ENCODE assay signal across 8 cellular contexts in the genomic region with DNA sequence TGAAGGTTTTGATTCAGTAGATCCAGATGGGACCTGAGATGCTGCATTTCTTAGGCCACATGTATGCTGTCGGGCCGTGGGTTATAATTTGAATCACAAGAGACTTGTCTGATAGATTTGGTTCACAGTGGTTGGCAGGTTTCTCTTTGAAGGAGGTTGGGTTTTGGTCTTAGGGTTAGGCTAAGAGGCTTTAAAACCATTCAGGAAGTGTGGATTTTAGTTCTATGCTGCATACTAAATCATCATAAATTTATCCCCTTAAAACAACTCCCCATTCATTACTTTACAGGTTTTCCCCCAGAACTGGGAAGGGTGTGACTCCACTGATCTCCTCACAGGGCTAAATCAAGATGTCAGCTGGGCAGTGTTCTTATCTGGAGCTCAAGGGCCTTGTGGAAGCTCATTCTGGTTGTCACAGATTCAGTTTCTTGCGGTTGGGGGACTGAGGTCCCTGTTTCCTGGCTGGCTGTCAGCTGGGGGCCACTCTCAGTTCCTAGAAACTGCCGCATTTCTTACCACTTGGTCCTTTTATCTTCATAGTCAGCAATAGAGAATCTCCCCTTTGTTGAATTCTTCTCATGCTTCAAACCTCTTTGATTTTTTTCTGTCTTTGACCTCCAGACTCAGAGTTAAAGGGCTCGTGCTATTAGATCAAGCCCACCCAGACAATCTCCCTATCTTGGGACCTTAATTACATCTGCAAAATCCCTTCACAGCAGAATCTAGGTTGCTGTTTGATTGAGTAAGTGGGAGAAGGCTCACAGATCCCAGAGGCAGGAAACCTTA. TPM values are rescaled to one million over a fixed set of nuclear protein-coding genes. Genes with fewer than 3 reads are reported as not detected.
DNase-seq lines count a peak whose midpoint lies in the region; ATAC-seq and TF ChIP-seq lines count a peak whose summit lies in the region.

No MANE protein-coding gene starts in this region.

- H3K27ac Mint-ChIP-seq in stimulated activated naive CD8-positive, alpha-beta T cell treated with anti-CD3 and anti-CD28 coated beads, Interleukin-15, amount 100 ng/mL, for 72 hours = peak overlapping the region; percentile 92 to 96

- H3K27me3 ChIP-seq in brain microvascular endothelial cell (replicated peaks) = no peaks in the 10 kb centered on the region

- peak; percentile 73 for DNase-seq in GDM1 (lab: John Stamatoyannopoulos, UW)
- DNase-seq in MV-4-11 (lab: John Stamatoyannopoulos, UW) = peak; percentile 96
- DNase-seq in brain microvascular endothelial cell = no peak
- DNase-seq in stimulated activated naive CD8-positive, alpha-beta T cell treated with anti-CD3 and anti-CD28 coated beads, Interleukin-15, amount 100 ng/mL, for 72 hours = peak; percentile 64 to 84
- no peak for DNase-seq in lower leg skin (ENCODE audit: low spot score in 2 of 2)
- no peak for DNase-seq in left ventricle myocardium superior
- no peak for DNase-seq in NCI-H1105 (lab: John Stamatoyannopoulos, UW)

- no peaks in the 10 kb centered on the region for H3K27me3 Mint-ChIP-seq in stimulated activated naive CD8-positive, alpha-beta T cell treated with anti-CD3 and anti-CD28 coated beads, Interleukin-15, amount 100 ng/mL, for 72 hours

- H3K9me3 Mint-ChIP-seq in stimulated activated naive CD8-positive, alpha-beta T cell treated with anti-CD3 and anti-CD28 coated beads, Interleukin-15, amount 100 ng/mL, for 72 hours = no peaks in the 10 kb centered on the region

- peak overlapping the region; percentile 60 to 85 for H3K4me3 Mint-ChIP-seq in stimulated activated naive CD8-positive, alpha-beta T cell treated with anti-CD3 and anti-CD28 coated beads, Interleukin-15, amount 100 ng/mL, for 72 hours

- H3K4me3 ChIP-seq in brain microvascular endothelial cell (ENCODE audit: low read depth, low read length) (no peak overlapping the region), lower leg skin (ENCODE audit: low read depth, poor library complexity, severe bottlenecking) (no peak overlapping the region)

- in situ Hi-C loops in brain microvascular endothelial cell (cut with HindIII; ENCODE audit: low pct_ligation_motif_present, low sequenced_read_pairs) = no loop called here

- intact Hi-C loops in lower leg skin (cut with DNase I; ENCODE audit: low total_unique reads) (no loop called here), left ventricle myocardium superior (cut with micrococcal nuclease) (no loop called here)

- H3K4me1 Mint-ChIP-seq in stimulated activated naive CD8-positive, alpha-beta T cell treated with anti-CD3 and anti-CD28 coated beads, Interleukin-15, amount 100 ng/mL, for 72 hours = peaks cover 97% of the 10 kb centered on the region

- H3K36me3 ChIP-seq in brain microvascular endothelial cell (replicated peaks) = no peaks in the 10 kb centered on the region

- TF ChIP-seq CTCF in brain microvascular endothelial cell (IDR thresholded peaks at IDR 0.05; ENCODE audit: low read depth, low read length, missing control alignments) = no peak
- TF ChIP-seq CTCF in lower leg skin (IDR thresholded peaks at IDR 0.05) = no peak

- H3K27ac ChIP-seq in brain microvascular endothelial cell = peak overlapping the region; percentile 53

- no peak for TF ChIP-seq POLR2A in lower leg skin (IDR thresholded peaks at IDR 0.05)

- peak; percentile 53 for ATAC-seq in GM21528 (IDR thresholded peaks at IDR 0.05; ENCODE audit: low FRiP score, unreplicated experiment)
- ATAC-seq in stimulated activated naive CD8-positive, alpha-beta T cell treated with anti-CD3 and anti-CD28 coated beads, Interleukin-15, amount 100 ng/mL, for 72 hours = peak; percentile 73
- ATAC-seq in left ventricle myocardium superior = no peak

- WGBS in lower leg skin, 2 donors = 66 to 72% methylated on average over 5 of the region's 5 CpGs

RNA-seq across cellular contexts. Expression of gene PCNX1, which starts 20.6 kb away (rescaled TPM):
- total RNA-seq in lower leg skin (10 to 100 TPM; 14.7 to 29.4 (median 25.6) TPM), left ventricle myocardium superior (37.4 TPM)

Comparison
In these comparisons a context has a peak if more than half of its experiments do, and no peak if none do; other contexts are left out.
1. DNase-seq: peak in GDM1 (single experiment), MV-4-11 (single experiment) and stimulated activated naive CD8-positive, alpha-beta T cell treated with anti-CD3 and anti-CD28 coated beads, Interleukin-15, amount 100 ng/mL, for 72 hours (2 of 2); none in brain microvascular endothelial cell (single experiment), lower leg skin (0 of 2), left ventricle myocardium superior (single experiment) and NCI-H1105 (single experiment).